In genomic region chr17:62591323-62591722, GRCh38 we compare ENCODE assay signal across 16 cellular contexts.
"Had no signal": no experiment of that assay in that cellular context is flagged by ENCODE, and none has a peak within 500 bp of the region (broad histone marks: within the 10 kb centered on the region; RNA-seq: fewer than 3 reads in every experiment).

No MANE protein-coding gene starts in this region.

- H3K9ac ChIP-seq: neural progenitor cell had no signal

- H3K4me1 ChIP-seq: neural progenitor cell, right lobe of liver, stomach, testis had no signal

- H3K4me3 ChIP-seq: neural progenitor cell, ovary, right lobe of liver, smooth muscle cell, stomach, testis had no signal

- H3K9me3 Mint-ChIP-seq: activated naive CD4-positive, alpha-beta T cell treated with anti-CD3 and anti-CD28 coated beads, Interleukin-2, amount 50 U/mL, for 72 hours; effector memory CD8-positive, alpha-beta T cell; stimulated activated effector memory CD8-positive, alpha-beta T cell treated with anti-CD3 and anti-CD28 coated beads, Interleukin-12 subunit alpha, Interleukin-12 subunit beta, amount 100 ng/mL, for 72 hours; type B pancreatic cell had no signal

- H3K36me3 ChIP-seq: ovary had no signal

- H3K27me3 ChIP-seq: neural progenitor cell, ovary, right lobe of liver, stomach, testis had no signal

- H3K27ac Mint-ChIP-seq: activated naive CD4-positive, alpha-beta T cell treated with anti-CD3 and anti-CD28 coated beads, Interleukin-2, amount 50 U/mL, for 72 hours; effector memory CD8-positive, alpha-beta T cell; naive thymus-derived CD4-positive, alpha-beta T cell; neural progenitor cell; stimulated activated effector memory CD8-positive, alpha-beta T cell treated with anti-CD3 and anti-CD28 coated beads, Interleukin-12 subunit alpha, Interleukin-12 subunit beta, amount 100 ng/mL, for 72 hours; type B pancreatic cell had no signal

- H2AFZ ChIP-seq: neural progenitor cell had no signal

- DNase-seq: activated CD4-positive, alpha-beta T cell treated with anti-CD3 and anti-CD28 coated beads, Interleukin-2, amount 50 U/mL, for 4 hours; activated gamma-delta T cell treated with Interleukin-2 at 50 U/mL for 16 hours; effector memory CD8-positive, alpha-beta T cell; foreskin fibroblast; mesendoderm; naive thymus-derived CD4-positive, alpha-beta T cell; ovary; right lobe of liver; stimulated activated CD4-positive, alpha-beta T cell treated with anti-CD3 and anti-CD28 coated beads, Interleukin-4, amount 100 ng/mL, for 24 hours; stomach; testis had no signal

- H3K27ac ChIP-seq: neural progenitor cell, ovary, right lobe of liver, stomach, testis had no signal

- H3K9me3 ChIP-seq: ovary, stomach, testis had no signal

- H3K4me1 Mint-ChIP-seq: naive thymus-derived CD4-positive, alpha-beta T cell; stimulated activated effector memory CD8-positive, alpha-beta T cell treated with anti-CD3 and anti-CD28 coated beads, Interleukin-12 subunit alpha, Interleukin-12 subunit beta, amount 100 ng/mL, for 72 hours had no signal

- H3K4me3 Mint-ChIP-seq: effector memory CD8-positive, alpha-beta T cell; naive thymus-derived CD4-positive, alpha-beta T cell; neural progenitor cell; stimulated activated effector memory CD8-positive, alpha-beta T cell treated with anti-CD3 and anti-CD28 coated beads, Interleukin-12 subunit alpha, Interleukin-12 subunit beta, amount 100 ng/mL, for 72 hours; type B pancreatic cell had no signal

- ATAC-seq: activated naive CD4-positive, alpha-beta T cell treated with anti-CD3 and anti-CD28 coated beads, Interleukin-2, amount 50 U/mL, for 72 hours; effector memory CD8-positive, alpha-beta T cell; naive thymus-derived CD4-positive, alpha-beta T cell; right lobe of liver; stimulated activated effector memory CD8-positive, alpha-beta T cell treated with anti-CD3 and anti-CD28 coated beads, Interleukin-12 subunit alpha, Interleukin-12 subunit beta, amount 100 ng/mL, for 72 hours had no signal

- H3K27me3 Mint-ChIP-seq: effector memory CD8-positive, alpha-beta T cell; naive thymus-derived CD4-positive, alpha-beta T cell; type B pancreatic cell had no signal

- H3K4me2 ChIP-seq: neural progenitor cell, smooth muscle cell had no signal
